Comparison of ENCODE assay signal across 20 cellular contexts in genomic region chr2:2254206-2254605, GRCh38.
"Had no signal": no experiment of that assay in that cellular context is flagged by ENCODE, and none has a peak within 500 bp of the region (broad histone marks: within the 10 kb centered on the region; RNA-seq: fewer than 3 reads in every experiment).

No MANE protein-coding gene starts in this region.

- H3K9me3 ChIP-seq: SK-N-SH had no signal

- H3K4me3 ChIP-seq: K562 had no signal

- H3K9ac ChIP-seq: KMS-11, SK-N-SH had no signal

- H3K4me2 ChIP-seq: KMS-11, SK-N-SH had no signal

- DNase-seq: Kasumi-1, MM.1S, NCI-H1092 treated with DMSO at 0.1 percent for 48 hours, NCI-H1436, NCI-H187, NCI-H2029, NCI-H2171 treated with DMSO at 0.1 percent for 48 hours, NCI-H345, NCI-H446 treated with DMSO at 0.1 percent for 48 hours, NCI-H510A treated with DMSO at 0.1 percent for 48 hours, NCI-H69, NCI-H774, PC-3, SHP77, SK-N-SH had no signal

- ATAC-seq: K562, Panc1, PC-3 had no signal

- H3K27ac ChIP-seq: HL-60, KMS-11, RWPE1 had no signal
